9 cellular contexts compared by ENCODE assay signal in the genomic region with DNA sequence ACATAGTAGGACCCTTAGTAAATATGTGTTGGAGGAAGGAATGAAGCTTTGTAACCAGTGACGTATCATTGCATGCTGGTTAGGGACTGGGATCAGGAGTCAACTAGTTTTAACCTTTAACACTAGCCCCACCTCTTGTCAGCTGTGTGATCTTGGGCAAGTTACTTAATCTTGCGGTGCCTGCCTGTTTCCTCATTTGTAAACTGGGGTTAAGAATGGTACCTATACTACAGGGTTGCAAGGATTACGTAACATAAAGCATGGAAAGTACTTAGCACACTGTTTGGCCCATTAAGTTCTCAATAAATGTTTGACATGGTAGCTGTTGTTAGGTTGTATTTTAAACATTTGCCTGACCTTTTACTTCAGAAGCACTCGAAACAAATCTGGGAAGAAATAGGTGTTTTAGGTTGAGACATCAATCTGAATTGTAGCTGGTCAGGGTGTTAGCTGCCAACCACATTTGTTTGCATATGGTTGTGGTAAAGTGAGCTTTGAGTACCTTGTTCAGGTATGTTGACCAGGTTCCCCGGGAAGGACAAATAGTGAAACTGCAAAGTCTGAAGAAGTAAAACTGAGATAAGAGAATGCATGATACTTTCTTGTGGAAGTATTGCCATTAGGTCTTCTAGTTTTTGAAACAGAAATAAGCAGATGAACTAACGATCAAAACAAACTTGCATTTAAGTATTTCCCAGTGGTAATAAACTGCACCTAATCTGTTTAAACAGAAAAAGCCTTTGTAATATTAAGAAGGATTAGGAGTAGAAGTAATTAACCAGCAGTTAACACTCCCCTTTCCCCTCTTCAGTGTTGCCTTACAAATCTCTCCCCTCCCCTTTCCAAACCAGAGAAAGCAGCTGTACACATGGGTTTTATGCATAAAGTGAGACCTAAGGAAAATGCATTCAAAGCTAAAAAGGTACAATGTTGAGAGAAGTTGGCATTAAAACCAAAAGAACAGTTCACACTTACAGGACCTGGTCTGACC. TPM values are rescaled to one million over a fixed set of nuclear protein-coding genes. Genes with fewer than 3 reads are reported as not detected.
DNase-seq lines count a peak whose midpoint lies in the region; ATAC-seq and TF ChIP-seq lines count a peak whose summit lies in the region.
"Had no signal": no experiment of that assay in that cellular context is flagged by ENCODE, and none has a peak within 500 bp of the region (broad histone marks: within the 10 kb centered on the region; RNA-seq: fewer than 3 reads in every experiment).

No MANE protein-coding gene starts in this region.

- WGBS in prostate gland, result 57% methylated on average over 6 of the region's 6 CpGs
- WGBS in esophagus muscularis mucosa, result 74% methylated on average over 6 of the region's 6 CpGs

- ATAC-seq in activated naive CD8-positive, alpha-beta T cell treated with anti-CD3 and anti-CD28 coated beads, Interleukin-2, amount 10 ng/mL, durations not matched to agents 7 days and 5 days (ENCODE audit: low read depth), result no peak
- peak; percentile 58 for ATAC-seq in HG03095 (IDR thresholded peaks at IDR 0.05; ENCODE audit: unreplicated experiment)

- H3K9me3 Mint-ChIP-seq in activated naive CD8-positive, alpha-beta T cell treated with anti-CD3 and anti-CD28 coated beads, Interleukin-2, amount 10 ng/mL, durations not matched to agents 7 days and 5 days, result no peaks in the 10 kb centered on the region
- H3K9me3 Mint-ChIP-seq in activated naive CD8-positive, alpha-beta T cell treated with anti-CD3 and anti-CD28 coated beads for 36 hours, result no peaks in the 10 kb centered on the region
- no peaks in the 10 kb centered on the region for H3K9me3 Mint-ChIP-seq in osteocyte (ENCODE audit: unreplicated experiment)
- H3K9me3 Mint-ChIP-seq in activated naive CD4-positive, alpha-beta T cell treated with anti-CD3 and anti-CD28 coated beads for 36 hours, result no peaks in the 10 kb centered on the region

- H3K27ac ChIP-seq in prostate gland, result no peak overlapping the region
- H3K27ac ChIP-seq in esophagus muscularis mucosa (replicated peaks in 1 of 4), result no peak overlapping the region

- TF ChIP-seq CTCF in prostate gland (IDR thresholded peaks at IDR 0.05) (no peak), esophagus muscularis mucosa (IDR thresholded peaks at IDR 0.05) (no peak), osteocyte (IDR thresholded peaks at IDR 0.05) (no peak)

- POLR2A ChIA-PET in activated naive CD8-positive, alpha-beta T cell treated with anti-CD3 and anti-CD28 coated beads, Interleukin-2, amount 10 ng/mL, durations not matched to agents 7 days and 5 days (lab: Charles Lee), result interaction anchor here (1.0 to 1.3 kb wide), 2 partner anchors 26 to 85 kb away, joined by 3 read pairs; a partner anchor contains a TSS

- peak overlapping the region; percentile 44 for H3K27ac Mint-ChIP-seq in activated naive CD8-positive, alpha-beta T cell treated with anti-CD3 and anti-CD28 coated beads, Interleukin-2, amount 10 ng/mL, durations not matched to agents 7 days and 5 days
- no peak overlapping the region for H3K27ac Mint-ChIP-seq in activated naive CD8-positive, alpha-beta T cell treated with anti-CD3 and anti-CD28 coated beads for 36 hours
- H3K27ac Mint-ChIP-seq in osteocyte (ENCODE audit: unreplicated experiment), result no peak overlapping the region
- no peak overlapping the region for H3K27ac Mint-ChIP-seq in activated naive CD4-positive, alpha-beta T cell treated with anti-CD3 and anti-CD28 coated beads for 36 hours

- H3K36me3 ChIP-seq in prostate gland (no peaks in the 10 kb centered on the region), esophagus muscularis mucosa (no peaks in the 10 kb centered on the region)

- no peaks in the 10 kb centered on the region for H3K4me1 ChIP-seq in prostate gland (replicated peaks)
- H3K4me1 ChIP-seq in esophagus muscularis mucosa, result peaks cover 18 to 69% (median 56%) of the 10 kb centered on the region in 4 donors

- H3K36me3 Mint-ChIP-seq in activated naive CD8-positive, alpha-beta T cell treated with anti-CD3 and anti-CD28 coated beads, Interleukin-2, amount 10 ng/mL, durations not matched to agents 7 days and 5 days, result peaks cover 20% of the 10 kb centered on the region
- peaks cover 31% of the 10 kb centered on the region for H3K36me3 Mint-ChIP-seq in activated naive CD8-positive, alpha-beta T cell treated with anti-CD3 and anti-CD28 coated beads for 36 hours
- peaks cover 7% of the 10 kb centered on the region for H3K36me3 Mint-ChIP-seq in osteocyte (ENCODE audit: unreplicated experiment)
- peaks cover 26% of the 10 kb centered on the region for H3K36me3 Mint-ChIP-seq in activated naive CD4-positive, alpha-beta T cell treated with anti-CD3 and anti-CD28 coated beads for 36 hours (ENCODE audit: low read depth)

- H3K4me3 ChIP-seq in prostate gland (no peak overlapping the region), esophagus muscularis mucosa (no peak overlapping the region)

- no peak for TF ChIP-seq EP300 in esophagus muscularis mucosa (IDR thresholded peaks at IDR 0.05)

- H3K4me3 Mint-ChIP-seq in activated naive CD8-positive, alpha-beta T cell treated with anti-CD3 and anti-CD28 coated beads, Interleukin-2, amount 10 ng/mL, durations not matched to agents 7 days and 5 days, result no peak overlapping the region
- H3K4me3 Mint-ChIP-seq in activated naive CD8-positive, alpha-beta T cell treated with anti-CD3 and anti-CD28 coated beads for 36 hours, result no peak overlapping the region
- no peak overlapping the region for H3K4me3 Mint-ChIP-seq in osteocyte (ENCODE audit: unreplicated experiment)
- no peak overlapping the region for H3K4me3 Mint-ChIP-seq in activated naive CD4-positive, alpha-beta T cell treated with anti-CD3 and anti-CD28 coated beads for 36 hours

- intact Hi-C loops in prostate gland (cut with DNase I) (no loop called here), esophagus muscularis mucosa (cut with DNase I) (no loop called here)
- intact Hi-C loops in activated naive CD4-positive, alpha-beta T cell treated with anti-CD3 and anti-CD28 coated beads for 36 hours (cut with micrococcal nuclease), result no loop called here

- no peaks in the 10 kb centered on the region for H3K27me3 ChIP-seq in prostate gland (replicated peaks; ENCODE audit: insufficient read depth)
- H3K27me3 ChIP-seq in esophagus muscularis mucosa, result no peaks in the 10 kb centered on the region

- no peak for DNase-seq in activated naive CD8-positive, alpha-beta T cell treated with anti-CD3 and anti-CD28 coated beads, Interleukin-2, amount 10 ng/mL, durations not matched to agents 7 days and 5 days
- DNase-seq in activated naive CD8-positive, alpha-beta T cell treated with anti-CD3 and anti-CD28 coated beads for 36 hours, result no peak
- DNase-seq in SW480 (ENCODE audit: low spot score), result peak; percentile 33
- peak; percentile 60 for DNase-seq in prostate gland (ENCODE audit: low spot score)
- no peak for DNase-seq in esophagus muscularis mucosa (ENCODE audit: extremely low spot score)
- no peak for DNase-seq in osteocyte (ENCODE audit: extremely low spot score, unreplicated experiment)
- DNase-seq in activated naive CD4-positive, alpha-beta T cell treated with anti-CD3 and anti-CD28 coated beads for 36 hours, result no peak

- H3K27me3 Mint-ChIP-seq in activated naive CD8-positive, alpha-beta T cell treated with anti-CD3 and anti-CD28 coated beads, Interleukin-2, amount 10 ng/mL, durations not matched to agents 7 days and 5 days, result no peaks in the 10 kb centered on the region
- no peaks in the 10 kb centered on the region for H3K27me3 Mint-ChIP-seq in activated naive CD8-positive, alpha-beta T cell treated with anti-CD3 and anti-CD28 coated beads for 36 hours
- H3K27me3 Mint-ChIP-seq in osteocyte (ENCODE audit: unreplicated experiment), result no peaks in the 10 kb centered on the region
- H3K27me3 Mint-ChIP-seq in activated naive CD4-positive, alpha-beta T cell treated with anti-CD3 and anti-CD28 coated beads for 36 hours (ENCODE audit: low read depth), result no peaks in the 10 kb centered on the region

- CTCF ChIA-PET in activated naive CD4-positive, alpha-beta T cell treated with anti-CD3 and anti-CD28 coated beads for 36 hours (lab: Charles Lee), result no interaction called here

- H3K9me3 ChIP-seq in prostate gland, result no peaks in the 10 kb centered on the region
- H3K9me3 ChIP-seq in esophagus muscularis mucosa, result no peaks in the 10 kb centered on the region

- H3K4me1 Mint-ChIP-seq in activated naive CD8-positive, alpha-beta T cell treated with anti-CD3 and anti-CD28 coated beads, Interleukin-2, amount 10 ng/mL, durations not matched to agents 7 days and 5 days, result peaks cover 56% of the 10 kb centered on the region
- peaks cover 52% of the 10 kb centered on the region for H3K4me1 Mint-ChIP-seq in activated naive CD8-positive, alpha-beta T cell treated with anti-CD3 and anti-CD28 coated beads for 36 hours
- H3K4me1 Mint-ChIP-seq in osteocyte (ENCODE audit: unreplicated experiment), result peaks cover 12% of the 10 kb centered on the region
- H3K4me1 Mint-ChIP-seq in activated naive CD4-positive, alpha-beta T cell treated with anti-CD3 and anti-CD28 coated beads for 36 hours (ENCODE audit: low read depth), result peaks cover 45% of the 10 kb centered on the region

- no peak for TF ChIP-seq POLR2A in prostate gland (IDR thresholded peaks at IDR 0.05)
- TF ChIP-seq POLR2A in esophagus muscularis mucosa (IDR thresholded peaks at IDR 0.05; ENCODE audit: low read depth), result no peak

RNA-seq across cellular contexts. Expression of a gene that starts 25.8 kb away (rescaled TPM):
- 1 to 10 TPM in 1 of 2 experiments, not detected in 1; 1.8 TPM for total RNA-seq in activated naive CD8-positive, alpha-beta T cell treated with anti-CD3 and anti-CD28 coated beads, Interleukin-2, amount 10 ng/mL, durations not matched to agents 7 days and 5 days
- not detected for total RNA-seq in activated naive CD8-positive, alpha-beta T cell treated with anti-CD3 and anti-CD28 coated beads for 36 hours
- total RNA-seq in prostate gland (not detected), esophagus muscularis mucosa (not detected), osteocyte (not detected in 2 replicates)
- total RNA-seq in activated naive CD4-positive, alpha-beta T cell treated with anti-CD3 and anti-CD28 coated beads for 36 hours, result not detected
- total RNA-seq: T-helper 2 cell treated with Interferon-gamma antibody and Interleukin-4, amounts not matched to agents 100 ng/mL and 5 ng/mL, for 36 hours had no signal

Comparison
In these comparisons a context has a peak if more than half of its experiments do, and no peak if none do; other contexts are left out.
1. DNase-seq: peak in SW480 (single experiment) and prostate gland (single experiment); none in activated naive CD8-positive, alpha-beta T cell treated with anti-CD3 and anti-CD28 coated beads, Interleukin-2, amount 10 ng/mL, durations not matched to agents 7 days and 5 days (single experiment), activated naive CD8-positive, alpha-beta T cell treated with anti-CD3 and anti-CD28 coated beads for 36 hours (single experiment), esophagus muscularis mucosa (single experiment), osteocyte (single experiment) and activated naive CD4-positive, alpha-beta T cell treated with anti-CD3 and anti-CD28 coated beads for 36 hours (single experiment).